In genomic region chr14:61344437-61345143, GRCh38 we compare ENCODE assay signal across 2 cellular contexts.
TF ChIP-seq lines count a peak whose summit lies in the region.

No MANE protein-coding gene starts in this region.

TF ChIP-seq in GM12891, 5 proteins besides CTCF, POLR2A, EP300 and RAD21 (continued from another document):
- TF ChIP-seq SPI1 (IDR thresholded peaks at IDR 0.05; ENCODE audit: low read depth, low read length) = peak; percentile 81

TF ChIP-seq in endothelial cell of umbilical vein, 7 proteins besides CTCF, POLR2A, EP300 and RAD21 (continued from another document):
- TF ChIP-seq GATA2 (IDR thresholded peaks at IDR 0.05; ENCODE audit: insufficient read depth, insufficient read length, low read depth, low read length) (no peak), JUN (IDR thresholded peaks at IDR 0.05; ENCODE audit: borderline replicate concordance, insufficient read depth, insufficient read length, low read depth) (no peak), EZH2 (IDR thresholded peaks at IDR 0.05; ENCODE audit: borderline replicate concordance, low read depth, low read length, severe bottlenecking) (no peak), FOS (IDR thresholded peaks at IDR 0.05; ENCODE audit: borderline replicate concordance, insufficient read depth, low read length) (no peak), MYC (IDR thresholded peaks at IDR 0.05; ENCODE audit: low read depth, low read length) (no peak)
- TF ChIP-seq, protein P1, sequence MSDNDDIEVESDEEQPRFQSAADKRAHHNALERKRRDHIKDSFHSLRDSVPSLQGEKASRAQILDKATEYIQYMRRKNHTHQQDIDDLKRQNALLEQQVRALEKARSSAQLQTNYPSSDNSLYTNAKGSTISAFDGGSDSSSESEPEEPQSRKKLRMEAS (IDR thresholded peaks at IDR 0.05; ENCODE audit: insufficient read depth, insufficient read length) = no peak
